Comparison of ENCODE assay signal across 11 cellular contexts in the genomic region with DNA sequence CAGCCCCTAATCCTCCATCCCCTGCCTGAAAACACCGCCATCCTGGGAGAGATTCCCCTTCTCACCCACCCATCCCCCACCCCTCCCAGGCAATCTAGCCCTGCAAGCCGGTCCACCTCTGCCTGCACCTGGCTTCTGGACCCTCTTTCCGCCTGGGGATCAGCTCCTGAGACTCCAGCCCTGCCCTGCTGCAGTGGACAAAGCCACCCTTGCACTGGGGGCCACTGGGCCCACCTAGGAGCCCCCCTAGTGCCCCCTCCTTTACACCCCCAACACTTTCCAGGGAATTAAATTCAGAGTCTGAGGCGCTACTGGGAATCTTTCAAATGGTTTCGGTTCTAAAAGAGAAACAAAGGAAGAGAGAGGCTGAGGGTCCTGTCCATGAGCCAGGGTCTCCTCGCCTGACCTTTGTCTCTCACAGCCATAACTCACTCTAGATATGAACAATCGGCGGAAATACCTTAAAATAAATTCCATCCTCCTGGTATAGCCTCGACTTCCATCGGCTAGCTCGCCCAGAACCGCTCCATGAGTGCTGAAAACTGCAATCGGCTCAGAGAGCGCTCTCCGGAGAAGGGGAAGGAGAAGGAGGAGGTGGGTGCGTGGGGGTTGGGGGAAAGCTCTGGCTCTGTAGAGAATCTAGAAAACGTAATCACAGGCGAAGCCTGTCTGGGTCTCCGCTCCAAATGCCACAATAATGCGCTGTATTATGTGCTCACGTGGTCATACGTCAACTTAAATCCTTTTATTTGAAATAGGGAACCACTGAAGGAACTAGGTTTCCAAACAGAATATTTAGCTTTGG. TPM values are rescaled to one million over a fixed set of nuclear protein-coding genes. Genes with fewer than 3 reads are reported as not detected.
DNase-seq lines count a peak whose midpoint lies in the region; ATAC-seq, FAIRE-seq and TF ChIP-seq lines count a peak whose summit lies in the region.
"Had no signal": no experiment of that assay in that cellular context is flagged by ENCODE, and none has a peak within 500 bp of the region (broad histone marks: within the 10 kb centered on the region; RNA-seq: fewer than 3 reads in every experiment).

No MANE protein-coding gene starts in this region.

- WGBS in liver: 22% methylated on average over 22 of the region's 22 CpGs
- WGBS in HepG2 (ENCODE audit: low lambda C conversion rate): 97% methylated on average over 22 of the region's 22 CpGs

- TF ChIP-seq CTCF in liver (IDR thresholded peaks at IDR 0.05; ENCODE audit: low read depth, low read length, missing input control) (no peak), HepG2 (CRISPR knock-in tag; IDR thresholded peaks at IDR 0.05) (no peak), fibroblast of the aortic adventitia (IDR thresholded peaks at IDR 0.05; ENCODE audit: insufficient read depth, low read length) (no peak), neural crest cell (conservative IDR thresholded peaks at IDR 0.05) (no peak), GM20000 (IDR thresholded peaks at IDR 0.05; ENCODE audit: extremely low read depth, missing control alignments) (no peak)

- H3K4me3 Mint-ChIP-seq in neural crest cell: peak overlapping the region; percentile 87

- H3K27ac ChIP-seq in liver (ENCODE audit: low read depth in 1 of 2, low read length in 2 of 2): peak overlapping the region; percentile 23 to 44
- H3K27ac ChIP-seq in HepG2 (ENCODE audit: extremely low read length, insufficient read depth, low read length): no peak overlapping the region

- H3K4me3 ChIP-seq in liver (ENCODE audit: low read depth in 1 of 3, low read length in 3 of 3) (peak overlapping the region in 1 of 3 donors; percentile 0), HepG2 (replicated peaks in 1 of 3; ENCODE audit: insufficient read depth in 1 of 3, low read depth in 2 of 3, low read length in 3 of 3) (no peak overlapping the region), fibroblast of the aortic adventitia (ENCODE audit: low read depth, low read length) (peak overlapping the region; percentile 72)

- no peak overlapping the region for H3K27ac Mint-ChIP-seq in neural crest cell (ENCODE audit: unreplicated experiment)

- POLR2A ChIA-PET in HepG2 (lab: Yijun Ruan, JAX): interaction anchor here (1.2 to 5.8 kb wide), 3 partner anchors 13 to 253 kb away, joined by 5 to 118 read pairs (median 5); partner anchors contain the start of genes HOXA4 and SKAP2

- H3K36me3 ChIP-seq in liver (ENCODE audit: control insufficient read depth in 4 of 4, insufficient read depth in 3 of 4, low read depth in 1 of 4, low read length in 3 of 4) (no peaks in the 10 kb centered on the region), HepG2 (replicated peaks in 1 of 2; ENCODE audit: control insufficient read depth in 1 of 2, insufficient read depth in 2 of 2, low read length in 2 of 2) (peaks cover 0 to 6% of the 10 kb centered on the region in 2 experiments; a peak in 2 of 5 replicates)

- H3K4me1 ChIP-seq in liver (ENCODE audit: control insufficient read depth in 4 of 4, insufficient read depth in 4 of 4, low read length in 3 of 4): peaks cover 2 to 15% (median 9%) of the 10 kb centered on the region in 4 donors
- peaks cover 36% of the 10 kb centered on the region for H3K4me1 ChIP-seq in HepG2 (ENCODE audit: insufficient read depth, low read length)

- H4K20me1 ChIP-seq in HepG2 (ENCODE audit: insufficient read depth, low read length): peaks cover 18% of the 10 kb centered on the region

- H3K9me3 ChIP-seq in liver (ENCODE audit: control insufficient read depth in 4 of 4, low read length in 3 of 4) (no peaks in the 10 kb centered on the region), HepG2 (ENCODE audit: low read length) (no peaks in the 10 kb centered on the region)

- TF ChIP-seq RAD21 in liver (IDR thresholded peaks at IDR 0.05) (no peak), HepG2 (CRISPR knock-in tag; IDR thresholded peaks at IDR 0.05) (no peak)

- no peak for TF ChIP-seq POLR2A in HepG2 (IDR thresholded peaks at IDR 0.05; ENCODE audit: insufficient read depth in 1 of 2, low read depth in 2 of 2, low read length in 2 of 2)

- peaks cover 53% of the 10 kb centered on the region for H3K79me2 ChIP-seq in HepG2 (ENCODE audit: insufficient read depth, low read length)

- BruUV-seq in HepG2 (replicated peaks; lab: Mats Ljungman, UMichigan): no TSS peak

- in situ Hi-C loops in HepG2 (cut with HindIII; ENCODE audit: extremely low pct_ligation_motif_present, low pct_unique_long_range_greater_than_20kb): no loop called here

- H3K9ac ChIP-seq in liver (ENCODE audit: low read depth in 1 of 2, low read length in 2 of 2): peak overlapping the region in 1 of 2 donors; percentile 52
- no peak overlapping the region for H3K9ac ChIP-seq in HepG2 (ENCODE audit: insufficient read depth, low read depth, low read length)

- H3K4me2 ChIP-seq in HepG2 (ENCODE audit: low read depth, low read length): no peak overlapping the region

- no peaks in the 10 kb centered on the region for H3K36me3 Mint-ChIP-seq in neural crest cell (ENCODE audit: low read depth)

- H3K9me3 Mint-ChIP-seq in neural crest cell: no peaks in the 10 kb centered on the region

- peaks cover 15% of the 10 kb centered on the region for H3K4me1 Mint-ChIP-seq in neural crest cell

- CTCF ChIA-PET in HepG2 (lab: Yijun Ruan, JAX; ENCODE audit: low intra/inter-chr PET ratio, low total read pairs): no interaction called here

- no peak overlapping the region for H2AFZ ChIP-seq in HepG2 (ENCODE audit: low read length)

- ATAC-seq in HepG2: no peak

- TF ChIP-seq EP300 in HepG2 (IDR thresholded peaks at IDR 0.05; ENCODE audit: low read depth in 2 of 2, low read length in 2 of 2) (no peak), HepG2 (CRISPR knock-in tag; IDR thresholded peaks at IDR 0.05; ENCODE audit: borderline replicate concordance) (no peak)

- peaks cover 0 to 15% (median 7%) of the 10 kb centered on the region in 4 donors for H3K27me3 ChIP-seq in liver (ENCODE audit: control insufficient read depth in 4 of 4, insufficient read depth in 4 of 4, low read length in 3 of 4)
- no peaks in the 10 kb centered on the region; a peak in 1 of 5 replicates for H3K27me3 ChIP-seq in HepG2 (ENCODE audit: control insufficient read depth in 1 of 2, insufficient read depth in 2 of 2, low read length in 2 of 2)

- DNase-seq in HepG2 (ENCODE audit: low spot score) (no peak), fibroblast of the aortic adventitia (ENCODE audit: low read depth) (peak; percentile 79), neural crest cell (ENCODE audit: low read depth, low spot score) (no peak), DMS 273 (lab: John Stamatoyannopoulos, UW; ENCODE audit: unreplicated experiment) (no peak), NCI-H1092 (lab: John Stamatoyannopoulos, UW) (no peak), GM20000 (ENCODE audit: low spot score) (no peak)
- DNase-seq in effector CD4-positive, alpha-beta T cell: no peak
- DNase-seq: activated T-cell treated with anti-CD3 and anti-CD28 coated beads, Interleukin-2, amount 50 U/mL, for 1 hour; central memory CD4-positive, alpha-beta T cell; NCI-H226 had no signal

- intact Hi-C loops in HepG2 (cut with micrococcal nuclease; ENCODE audit: unreplicated experiment): no loop called here

- H3K27me3 Mint-ChIP-seq in neural crest cell (ENCODE audit: low read depth): peaks cover 96% of the 10 kb centered on the region

- FAIRE-seq in HepG2 (lab: Jason Lieb, UNC): no peak

RNA-seq across cellular contexts. Expression of gene HOXA4, which starts 12.7 kb away (rescaled TPM):
- under 1 TPM; 0.17 to 0.28 TPM for total RNA-seq in liver
- polyA plus RNA-seq in liver: 1 to 10 TPM in 1 of 2 donors, under 1 TPM in 1; 0.32 to 1.1 TPM
- 1.8 and 2.4 TPM in 2 replicates for total RNA-seq in HepG2 (2016; rRNA removed; fragmentation: Illumina TruSeq; extraction: Trizol)
- 2.0 and 2.2 TPM in 2 replicates for total RNA-seq in HepG2 (2016; cell fraction: cytosol; rRNA removed; fragmentation: Illumina TruSeq; extraction: Trizol; ENCODE audit: low read depth)
- 1.0 and 2.0 TPM in 2 replicates for total RNA-seq in HepG2 (2016; cell fraction: insoluble cytoplasmic fraction; rRNA removed; fragmentation: Illumina TruSeq; extraction: Trizol)
- total RNA-seq in HepG2 (2016; cell fraction: membrane; rRNA removed; fragmentation: Illumina TruSeq; extraction: Trizol): 2.9 and 3.2 TPM in 2 replicates
- total RNA-seq in HepG2 (2016; cell fraction: nucleus; rRNA removed; fragmentation: Illumina TruSeq; extraction: Trizol): 0.53 and 1.8 TPM in 2 replicates
- polyA plus RNA-seq in HepG2 (2011; rRNA removed): 4.3 and 5.4 TPM in 2 replicates
- 4.7 and 6.2 TPM in 2 replicates for polyA plus RNA-seq in HepG2 (2011; cell fraction: cytosol; rRNA removed)
- polyA plus RNA-seq in HepG2 (2011; cell fraction: nucleus; rRNA removed): 5.3 and 5.5 TPM in 2 replicates
- polyA plus RNA-seq in HepG2 (2012): 5.2 and 7.3 TPM in 2 replicates
- 7.9 and 8.8 TPM in 2 replicates for polyA plus RNA-seq in HepG2 (2016; cell fraction: cytosol; fragmentation: Illumina TruSeq; extraction: Trizol; ENCODE audit: low read depth)
- 7.2 and 9.1 TPM in 2 replicates for polyA plus RNA-seq in HepG2 (2016; cell fraction: insoluble cytoplasmic fraction; fragmentation: Illumina TruSeq; extraction: Trizol; ENCODE audit: low read depth)
- polyA plus RNA-seq in HepG2 (2016; cell fraction: membrane; fragmentation: Illumina TruSeq; extraction: Trizol; ENCODE audit: low read depth): 10.6 and 13.1 TPM in 2 replicates
- 9.4 and 10.8 TPM in 2 replicates for polyA plus RNA-seq in HepG2 (2016; cell fraction: nucleus; fragmentation: Illumina TruSeq; extraction: Trizol; ENCODE audit: insufficient read depth, low read depth)
- polyA minus RNA-seq in HepG2 (2011; rRNA and poly(A)+ RNA removed; ENCODE audit: low replicate concordance): 0.56 and 2.4 TPM in 2 replicates
- 1.7 and 2.3 TPM in 2 replicates for polyA minus RNA-seq in HepG2 (2011; cell fraction: cytosol; rRNA and poly(A)+ RNA removed)
- polyA minus RNA-seq in HepG2 (2011; cell fraction: nucleus; rRNA and poly(A)+ RNA removed): 1.4 and 2.7 TPM in 2 replicates
- 0.57 and 0.99 TPM in 2 replicates for total RNA-seq in fibroblast of the aortic adventitia (ENCODE audit: low replicate concordance)
- total RNA-seq in neural crest cell: 0.68 and 0.96 TPM in 2 replicates

RNA-seq across cellular contexts. Expression of gene HOXA2, which starts 15.4 kb away (rescaled TPM):
- total RNA-seq in liver (under 1 TPM; 0.05 to 0.08 TPM), HepG2 (2016; rRNA removed; fragmentation: Illumina TruSeq; extraction: Trizol) (0.22 TPM in 1 of 2 replicates, not detected in the other), fibroblast of the aortic adventitia (ENCODE audit: low replicate concordance) (0.16 and 3.6 TPM in 2 replicates), neural crest cell (41.2 and 41.6 TPM in 2 replicates)
- polyA plus RNA-seq in liver (under 1 TPM; 0.08 to 0.13 TPM), HepG2 (2011; rRNA removed) (0.20 and 0.29 TPM in 2 replicates)
- 0.10 and 0.35 TPM in 2 replicates for total RNA-seq in HepG2 (2016; cell fraction: cytosol; rRNA removed; fragmentation: Illumina TruSeq; extraction: Trizol; ENCODE audit: low read depth)
- 0.15 TPM in 1 of 2 replicates, not detected in the other for total RNA-seq in HepG2 (2016; cell fraction: insoluble cytoplasmic fraction; rRNA removed; fragmentation: Illumina TruSeq; extraction: Trizol)
- 0.09 and 0.17 TPM in 2 replicates for total RNA-seq in HepG2 (2016; cell fraction: membrane; rRNA removed; fragmentation: Illumina TruSeq; extraction: Trizol)
- total RNA-seq in HepG2 (2016; cell fraction: nucleus; rRNA removed; fragmentation: Illumina TruSeq; extraction: Trizol): 0.63 and 1.3 TPM in 2 replicates
- polyA plus RNA-seq in HepG2 (2011; cell fraction: cytosol; rRNA removed): 0.03 and 0.08 TPM in 2 replicates
- 1.1 and 1.3 TPM in 2 replicates for polyA plus RNA-seq in HepG2 (2011; cell fraction: nucleus; rRNA removed)
- polyA plus RNA-seq in HepG2 (2012): 0.21 and 0.27 TPM in 2 replicates
- polyA plus RNA-seq in HepG2 (2016; cell fraction: cytosol; fragmentation: Illumina TruSeq; extraction: Trizol; ENCODE audit: low read depth): 0.12 and 0.16 TPM in 2 replicates
- polyA plus RNA-seq in HepG2 (2016; cell fraction: insoluble cytoplasmic fraction; fragmentation: Illumina TruSeq; extraction: Trizol; ENCODE audit: low read depth): 0.15 and 0.48 TPM in 2 replicates
- 0.23 and 0.26 TPM in 2 replicates for polyA plus RNA-seq in HepG2 (2016; cell fraction: membrane; fragmentation: Illumina TruSeq; extraction: Trizol; ENCODE audit: low read depth)
- polyA plus RNA-seq in HepG2 (2016; cell fraction: nucleus; fragmentation: Illumina TruSeq; extraction: Trizol; ENCODE audit: insufficient read depth, low read depth): 2.9 and 3.3 TPM in 2 replicates
- 0.24 TPM in 1 of 2 replicates, not detected in the other for polyA minus RNA-seq in HepG2 (2011; rRNA and poly(A)+ RNA removed; ENCODE audit: low replicate concordance)
- not detected in 2 replicates for polyA minus RNA-seq in HepG2 (2011; cell fraction: cytosol; rRNA and poly(A)+ RNA removed)
- 1.5 and 1.9 TPM in 2 replicates for polyA minus RNA-seq in HepG2 (2011; cell fraction: nucleus; rRNA and poly(A)+ RNA removed)

RNA-seq across cellular contexts. Expression of gene HOXA1, which starts 22.1 kb away (rescaled TPM):
- total RNA-seq in liver: under 1 TPM; 0.08 to 0.28 TPM
- under 1 TPM; 0.17 to 0.25 TPM for polyA plus RNA-seq in liver
- total RNA-seq in HepG2 (2016; rRNA removed; fragmentation: Illumina TruSeq; extraction: Trizol): 0.20 TPM in 1 of 2 replicates, not detected in the other
- not detected in 2 replicates for total RNA-seq in HepG2 (2016; cell fraction: cytosol; rRNA removed; fragmentation: Illumina TruSeq; extraction: Trizol; ENCODE audit: low read depth)
- 0.11 TPM in 1 of 2 replicates, not detected in the other for total RNA-seq in HepG2 (2016; cell fraction: insoluble cytoplasmic fraction; rRNA removed; fragmentation: Illumina TruSeq; extraction: Trizol)
- 0.14 and 0.15 TPM in 2 replicates for total RNA-seq in HepG2 (2016; cell fraction: membrane; rRNA removed; fragmentation: Illumina TruSeq; extraction: Trizol)
- total RNA-seq in HepG2 (2016; cell fraction: nucleus; rRNA removed; fragmentation: Illumina TruSeq; extraction: Trizol): not detected in 2 replicates
- polyA plus RNA-seq in HepG2 (2011; rRNA removed): 0.18 and 0.31 TPM in 2 replicates
- polyA plus RNA-seq in HepG2 (2011; cell fraction: cytosol; rRNA removed): 0.09 and 0.13 TPM in 2 replicates
- polyA plus RNA-seq in HepG2 (2011; cell fraction: nucleus; rRNA removed): 0.71 and 0.92 TPM in 2 replicates
- polyA plus RNA-seq in HepG2 (2012): 0.11 and 0.30 TPM in 2 replicates
- polyA plus RNA-seq in HepG2 (2016; cell fraction: cytosol; fragmentation: Illumina TruSeq; extraction: Trizol; ENCODE audit: low read depth): 0.11 TPM in 1 of 2 replicates, not detected in the other
- polyA plus RNA-seq in HepG2 (2016; cell fraction: insoluble cytoplasmic fraction; fragmentation: Illumina TruSeq; extraction: Trizol; ENCODE audit: low read depth): 0.42 and 0.43 TPM in 2 replicates
- 0.31 and 0.33 TPM in 2 replicates for polyA plus RNA-seq in HepG2 (2016; cell fraction: membrane; fragmentation: Illumina TruSeq; extraction: Trizol; ENCODE audit: low read depth)
- 1.0 and 1.4 TPM in 2 replicates for polyA plus RNA-seq in HepG2 (2016; cell fraction: nucleus; fragmentation: Illumina TruSeq; extraction: Trizol; ENCODE audit: insufficient read depth, low read depth)
- polyA minus RNA-seq in HepG2 (2011; rRNA and poly(A)+ RNA removed; ENCODE audit: low replicate concordance): 0.05 and 0.10 TPM in 2 replicates
- polyA minus RNA-seq in HepG2 (2011; cell fraction: cytosol; rRNA and poly(A)+ RNA removed): not detected in 2 replicates
- 0.25 and 0.52 TPM in 2 replicates for polyA minus RNA-seq in HepG2 (2011; cell fraction: nucleus; rRNA and poly(A)+ RNA removed)
- 0.72 TPM in 1 of 2 replicates, not detected in the other for total RNA-seq in fibroblast of the aortic adventitia (ENCODE audit: low replicate concordance)
- 3.5 and 3.6 TPM in 2 replicates for total RNA-seq in neural crest cell

RNA-seq across cellular contexts. Expression of gene HOXA5, which starts 25.6 kb away (rescaled TPM):
- total RNA-seq in liver: 1 to 10 TPM in 1 of 2 donors, under 1 TPM in 1; 0.42 to 2.1 TPM
- under 1 TPM; 0.40 to 0.90 TPM for polyA plus RNA-seq in liver
- 3.2 and 3.9 TPM in 2 replicates for total RNA-seq in HepG2 (2016; rRNA removed; fragmentation: Illumina TruSeq; extraction: Trizol)
- 0.71 and 0.97 TPM in 2 replicates for total RNA-seq in HepG2 (2016; cell fraction: cytosol; rRNA removed; fragmentation: Illumina TruSeq; extraction: Trizol; ENCODE audit: low read depth)
- total RNA-seq in HepG2 (2016; cell fraction: insoluble cytoplasmic fraction; rRNA removed; fragmentation: Illumina TruSeq; extraction: Trizol): 3.0 TPM in 2 replicates
- total RNA-seq in HepG2 (2016; cell fraction: membrane; rRNA removed; fragmentation: Illumina TruSeq; extraction: Trizol): 2.1 and 3.2 TPM in 2 replicates
- total RNA-seq in HepG2 (2016; cell fraction: nucleus; rRNA removed; fragmentation: Illumina TruSeq; extraction: Trizol): 2.1 and 4.1 TPM in 2 replicates
- polyA plus RNA-seq in HepG2 (2011; rRNA removed): 3.6 and 4.0 TPM in 2 replicates
- polyA plus RNA-seq in HepG2 (2011; cell fraction: cytosol; rRNA removed): 2.0 TPM in 2 replicates
- polyA plus RNA-seq in HepG2 (2011; cell fraction: nucleus; rRNA removed): 4.0 and 4.1 TPM in 2 replicates
- polyA plus RNA-seq in HepG2 (2012): 2.3 TPM in 2 replicates
- polyA plus RNA-seq in HepG2 (2016; cell fraction: cytosol; fragmentation: Illumina TruSeq; extraction: Trizol; ENCODE audit: low read depth): 0.70 and 1.1 TPM in 2 replicates
- 4.1 and 4.3 TPM in 2 replicates for polyA plus RNA-seq in HepG2 (2016; cell fraction: insoluble cytoplasmic fraction; fragmentation: Illumina TruSeq; extraction: Trizol; ENCODE audit: low read depth)
- 2.2 and 2.8 TPM in 2 replicates for polyA plus RNA-seq in HepG2 (2016; cell fraction: membrane; fragmentation: Illumina TruSeq; extraction: Trizol; ENCODE audit: low read depth)
- 6.4 and 8.6 TPM in 2 replicates for polyA plus RNA-seq in HepG2 (2016; cell fraction: nucleus; fragmentation: Illumina TruSeq; extraction: Trizol; ENCODE audit: insufficient read depth, low read depth)
- polyA minus RNA-seq in HepG2 (2011; rRNA and poly(A)+ RNA removed; ENCODE audit: low replicate concordance): 0.98 and 2.8 TPM in 2 replicates
- 1.1 and 2.2 TPM in 2 replicates for polyA minus RNA-seq in HepG2 (2011; cell fraction: cytosol; rRNA and poly(A)+ RNA removed)
- 2.7 and 3.4 TPM in 2 replicates for polyA minus RNA-seq in HepG2 (2011; cell fraction: nucleus; rRNA and poly(A)+ RNA removed)
- 0.72 and 2.4 TPM in 2 replicates for total RNA-seq in fibroblast of the aortic adventitia (ENCODE audit: low replicate concordance)
- total RNA-seq in neural crest cell: 3.2 and 4.3 TPM in 2 replicates

RNA-seq across cellular contexts. Expression of gene HOXA6, which starts 29.7 kb away (rescaled TPM):
- total RNA-seq in liver (under 1 TPM in 1 of 2 donors, not detected in 1; 0.23 TPM), HepG2 (2016; rRNA removed; fragmentation: Illumina TruSeq; extraction: Trizol) (0.95 and 1.3 TPM in 2 replicates), fibroblast of the aortic adventitia (ENCODE audit: low replicate concordance) (not detected in 2 replicates), neural crest cell (1.6 and 2.0 TPM in 2 replicates)
- polyA plus RNA-seq in liver (not detected), HepG2 (2011; rRNA removed) (0.68 and 1.5 TPM in 2 replicates)
- total RNA-seq in HepG2 (2016; cell fraction: cytosol; rRNA removed; fragmentation: Illumina TruSeq; extraction: Trizol; ENCODE audit: low read depth): 0.71 TPM in 1 of 2 replicates, not detected in the other
- 0.79 and 1.2 TPM in 2 replicates for total RNA-seq in HepG2 (2016; cell fraction: insoluble cytoplasmic fraction; rRNA removed; fragmentation: Illumina TruSeq; extraction: Trizol)
- total RNA-seq in HepG2 (2016; cell fraction: membrane; rRNA removed; fragmentation: Illumina TruSeq; extraction: Trizol): 0.41 and 0.65 TPM in 2 replicates
- total RNA-seq in HepG2 (2016; cell fraction: nucleus; rRNA removed; fragmentation: Illumina TruSeq; extraction: Trizol): 1.1 and 3.7 TPM in 2 replicates
- 0.38 and 0.74 TPM in 2 replicates for polyA plus RNA-seq in HepG2 (2011; cell fraction: cytosol; rRNA removed)
- polyA plus RNA-seq in HepG2 (2011; cell fraction: nucleus; rRNA removed): 4.3 and 4.7 TPM in 2 replicates
- 0.47 and 0.68 TPM in 2 replicates for polyA plus RNA-seq in HepG2 (2012)
- 0.18 TPM in 1 of 2 replicates, not detected in the other for polyA plus RNA-seq in HepG2 (2016; cell fraction: cytosol; fragmentation: Illumina TruSeq; extraction: Trizol; ENCODE audit: low read depth)
- 0.94 and 0.99 TPM in 2 replicates for polyA plus RNA-seq in HepG2 (2016; cell fraction: insoluble cytoplasmic fraction; fragmentation: Illumina TruSeq; extraction: Trizol; ENCODE audit: low read depth)
- polyA plus RNA-seq in HepG2 (2016; cell fraction: membrane; fragmentation: Illumina TruSeq; extraction: Trizol; ENCODE audit: low read depth): 0.22 TPM in 1 of 2 replicates, not detected in the other
- 3.5 and 4.1 TPM in 2 replicates for polyA plus RNA-seq in HepG2 (2016; cell fraction: nucleus; fragmentation: Illumina TruSeq; extraction: Trizol; ENCODE audit: insufficient read depth, low read depth)
- polyA minus RNA-seq in HepG2 (2011; rRNA and poly(A)+ RNA removed; ENCODE audit: low replicate concordance): 1.2 and 2.5 TPM in 2 replicates
- 0.79 TPM in 1 of 2 replicates, not detected in the other for polyA minus RNA-seq in HepG2 (2011; cell fraction: cytosol; rRNA and poly(A)+ RNA removed)
- polyA minus RNA-seq in HepG2 (2011; cell fraction: nucleus; rRNA and poly(A)+ RNA removed): 2.1 and 3.0 TPM in 2 replicates
